ENCODE assay signal across 10 cellular contexts in the genomic region with DNA sequence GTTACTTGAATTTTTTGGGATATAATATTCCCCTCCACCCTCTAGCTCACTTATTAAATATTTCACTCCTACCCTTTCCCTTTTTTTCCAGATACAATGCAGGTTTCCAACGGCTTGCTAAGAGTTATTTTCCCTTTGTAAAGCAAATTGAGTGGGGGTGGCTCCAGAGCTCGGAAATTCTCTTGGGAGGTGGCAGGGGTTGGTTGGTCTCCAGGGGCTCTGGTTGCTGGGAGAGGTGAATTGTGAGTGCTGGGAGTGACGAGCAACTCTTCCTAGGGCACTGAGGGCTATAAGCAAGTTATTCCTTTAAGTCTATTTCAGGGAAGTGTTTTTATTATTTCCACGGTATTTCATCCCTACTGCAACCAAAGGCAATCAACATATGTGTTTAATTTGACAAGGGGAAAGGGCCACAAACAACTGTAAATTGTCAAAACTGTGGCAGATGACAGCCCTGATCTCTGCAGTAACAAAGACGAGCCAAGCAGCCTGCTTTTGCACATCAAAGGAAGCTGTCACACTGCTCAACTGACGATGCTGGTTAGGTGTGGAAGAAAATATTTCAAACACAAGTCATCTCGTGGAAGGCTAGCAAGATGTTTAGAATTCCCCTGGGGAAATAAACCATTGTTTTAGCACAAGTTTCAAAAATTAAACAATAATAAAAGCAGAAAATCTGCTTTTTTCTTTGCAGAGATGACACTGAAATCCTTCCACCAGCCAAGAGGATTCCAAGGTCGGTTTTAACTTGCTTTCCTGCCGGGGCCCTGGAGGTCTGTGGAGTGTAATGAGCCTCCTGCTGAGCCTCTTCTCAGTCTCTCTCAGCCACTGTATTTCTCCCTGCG. TPM values are rescaled to one million over a fixed set of nuclear protein-coding genes. Genes with fewer than 3 reads are reported as not detected.
A peak's percentile ranks its signal among the peaks of the same experiment; 100 is the strongest.
DNase-seq lines count a peak whose midpoint lies in the region; ATAC-seq, FAIRE-seq and TF ChIP-seq lines count a peak whose summit lies in the region.
"Had no signal": no experiment of that assay in that cellular context is flagged by ENCODE, and none has a peak within 500 bp of the region (broad histone marks: within the 10 kb centered on the region; RNA-seq: fewer than 3 reads in every experiment).

No MANE protein-coding gene starts in this region.

- peak overlapping the region; percentile 36 for H3K4me2 ChIP-seq in A549

- CTCF ChIA-PET in A549 (lab: Yijun Ruan, JAX) (interaction anchor here (1.1 to 1.4 kb wide), 2 partner anchors 12 to 37 kb away, joined by 3 to 4 read pairs; no protein-coding TSS in a partner anchor), HEK293T (lab: Yijun Ruan, JAX) (no interaction called here), Calu3 (lab: Charles Lee) (no interaction called here)

- POLR2A ChIA-PET in A549 (lab: Yijun Ruan, JAX), result interaction anchor here (0.6 kb wide), 1 partner anchor 35 kb away, joined by 3 read pairs; the partner anchor contains the start of gene ASXL2
- POLR2A ChIA-PET in HEK293T (lab: Yijun Ruan, JAX), result no interaction called here

- no peaks in the 10 kb centered on the region for H3K27me3 ChIP-seq in iPS-15b (ENCODE audit: control insufficient read depth, insufficient read depth, low read length)

- BruUV-seq in Calu3 (replicated peaks; lab: Mats Ljungman, UMichigan), result no TSS peak

- 20% methylated on average over 10 of the region's 10 CpGs for WGBS in A549 (ENCODE audit: missing lambda C conversion rate)

- TF ChIP-seq POLR2A in A549 (IDR thresholded peaks at IDR 0.05; ENCODE audit: low read length), result no peak

- no peaks in the 10 kb centered on the region for H3K36me3 ChIP-seq in iPS-15b (ENCODE audit: control insufficient read depth, insufficient read depth, low read length)

- DNase-seq in A549 (ENCODE audit: low read depth in 1 of 2, low spot score in 1 of 2) (no peak), HEK293T (ENCODE audit: extremely low spot score) (no peak), sciatic nerve (ENCODE audit: low spot score) (no peak), Calu3 (no peak), globus pallidus (ENCODE audit: low spot score) (no peak)
- DNase-seq: central memory CD4-positive, alpha-beta T cell; Karpas-422 had no signal

- H3K4me1 Mint-ChIP-seq in Calu3 (ENCODE audit: low read depth, unreplicated experiment), result no peaks in the 10 kb centered on the region

- H3K4me1 ChIP-seq in A549 (peaks cover 15% of the 10 kb centered on the region; the same call in 2 of the 3 replicates), iPS-15b (ENCODE audit: control insufficient read depth, insufficient read depth, low read length) (no peaks in the 10 kb centered on the region)

- no peak overlapping the region for H3K9ac ChIP-seq in iPS-15b (ENCODE audit: low read depth, low read length)

- no peaks in the 10 kb centered on the region for H3K9me3 ChIP-seq in A549
- H3K9me3 ChIP-seq in iPS-15b (ENCODE audit: control insufficient read depth, insufficient read depth, low read length), result no peaks in the 10 kb centered on the region

- H3K4me3 ChIP-seq in A549 (no peak overlapping the region), iPS-15b (ENCODE audit: low read depth, low read length) (peak overlapping the region; percentile 10)

- no peaks in the 10 kb centered on the region for H3K27me3 Mint-ChIP-seq in Calu3 (ENCODE audit: unreplicated experiment)

- no peak for FAIRE-seq in A549 (lab: Jason Lieb, UNC)

- no peak for TF ChIP-seq CTCF in A549 (IDR thresholded peaks at IDR 0.05)
- no peak for TF ChIP-seq CTCF in Calu3 (IDR thresholded peaks at IDR 0.05; ENCODE audit: unreplicated experiment)

- no peak for TF ChIP-seq RAD21 in A549 (conservative IDR thresholded peaks at IDR 0.05 in 1 of 2, IDR thresholded peaks at IDR 0.05 in 1 of 2)

- H3K36me3 Mint-ChIP-seq in Calu3 (ENCODE audit: insufficient read depth, unreplicated experiment), result no peaks in the 10 kb centered on the region

- no peak overlapping the region for H3K27ac Mint-ChIP-seq in Calu3 (ENCODE audit: unreplicated experiment)

- TF ChIP-seq EP300 in A549 (IDR thresholded peaks at IDR 0.05), result no peak

- H3K9me3 Mint-ChIP-seq in Calu3 (ENCODE audit: low read depth, unreplicated experiment), result no peaks in the 10 kb centered on the region

- no peak overlapping the region for H3K4me3 Mint-ChIP-seq in Calu3 (ENCODE audit: low read depth, unreplicated experiment)

- intact Hi-C loops in sciatic nerve (cut with DNase I), result no loop called here
- intact Hi-C loops in Calu3 (cut with micrococcal nuclease; ENCODE audit: unreplicated experiment), result no loop called here

- ATAC-seq in A549 (peak; percentile 79 to 83), SK-N-SH treated with all-trans-retinoic acid at 6 μM for 48 hours (peak; percentile 86), sciatic nerve (no peak), GM21737 (IDR thresholded peaks at IDR 0.05; ENCODE audit: unreplicated experiment) (no peak)

- H3K27ac ChIP-seq in A549, result 0 out of 6 replicates have a peak overlapping the region, but pooled peaks of 1 of the 2 experiments have one; percentile 13

TF ChIP-seq in A549, 52 proteins besides CTCF, POLR2A, EP300 and RAD21:
- TF ChIP-seq FOSB (CRISPR knock-in tag; IDR thresholded peaks at IDR 0.05) (no peak), CBX2 (IDR thresholded peaks at IDR 0.05; ENCODE audit: borderline replicate concordance, low read depth) (no peak)

TF ChIP-seq in HEK293T, 16 proteins besides CTCF, POLR2A, EP300 and RAD21:
- TF ChIP-seq TARDBP (IDR thresholded peaks at IDR 0.05) (no peak), PKNOX1 (IDR thresholded peaks at IDR 0.05) (0 out of 2 replicates have a peak, but pooled peaks have one; percentile 9), FOXM1 (IDR thresholded peaks at IDR 0.05; ENCODE audit: borderline replicate concordance) (no peak), L3MBTL2 (conservative IDR thresholded peaks at IDR 0.05) (no peak), FOXA1 (IDR thresholded peaks at IDR 0.05) (no peak)

TF ChIP-seq in SK-N-SH treated with all-trans-retinoic acid at 6 μM for 48 hours, 23 proteins besides CTCF, POLR2A, EP300 and RAD21 (continues in another document):
- TF ChIP-seq CSDC2 (CRISPR knock-in tag; IDR thresholded peaks at IDR 0.05) (no peak), TOX (CRISPR knock-in tag; IDR thresholded peaks at IDR 0.05; ENCODE audit: borderline replicate concordance) (no peak), ARNTL (CRISPR knock-in tag; IDR thresholded peaks at IDR 0.05; ENCODE audit: borderline replicate concordance, low read depth) (no peak), ZC3H10 (CRISPR knock-in tag; IDR thresholded peaks at IDR 0.05) (no peak), ZFP30 (CRISPR knock-in tag; IDR thresholded peaks at IDR 0.05) (no peak), CSRNP3 (CRISPR knock-in tag; IDR thresholded peaks at IDR 0.05) (no peak), RARB (CRISPR knock-in tag; IDR thresholded peaks at IDR 0.05) (no peak), CREB5 (CRISPR knock-in tag; IDR thresholded peaks at IDR 0.05; ENCODE audit: low read depth) (no peak), ZNF565 (CRISPR knock-in tag; conservative IDR thresholded peaks at IDR 0.05; ENCODE audit: low read depth) (no peak), BACH2 (CRISPR knock-in tag; IDR thresholded peaks at IDR 0.05; ENCODE audit: borderline replicate concordance) (no peak)
- TF ChIP-seq, protein P1, sequence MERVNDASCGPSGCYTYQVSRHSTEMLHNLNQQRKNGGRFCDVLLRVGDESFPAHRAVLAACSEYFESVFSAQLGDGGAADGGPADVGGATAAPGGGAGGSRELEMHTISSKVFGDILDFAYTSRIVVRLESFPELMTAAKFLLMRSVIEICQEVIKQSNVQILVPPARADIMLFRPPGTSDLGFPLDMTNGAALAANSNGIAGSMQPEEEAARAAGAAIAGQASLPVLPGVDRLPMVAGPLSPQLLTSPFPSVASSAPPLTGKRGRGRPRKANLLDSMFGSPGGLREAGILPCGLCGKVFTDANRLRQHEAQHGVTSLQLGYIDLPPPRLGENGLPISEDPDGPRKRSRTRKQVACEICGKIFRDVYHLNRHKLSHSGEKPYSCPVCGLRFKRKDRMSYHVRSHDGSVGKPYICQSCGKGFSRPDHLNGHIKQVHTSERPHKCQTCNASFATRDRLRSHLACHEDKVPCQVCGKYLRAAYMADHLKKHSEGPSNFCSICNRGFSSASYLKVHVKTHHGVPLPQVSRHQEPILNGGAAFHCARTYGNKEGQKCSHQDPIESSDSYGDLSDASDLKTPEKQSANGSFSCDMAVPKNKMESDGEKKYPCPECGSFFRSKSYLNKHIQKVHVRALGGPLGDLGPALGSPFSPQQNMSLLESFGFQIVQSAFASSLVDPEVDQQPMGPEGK (CRISPR knock-in tag; IDR thresholded peaks at IDR 0.05; ENCODE audit: borderline replicate concordance), result no peak

RNA-seq across cellular contexts. Expression of gene ASXL2, which starts 34.8 kb away (rescaled TPM):
- 26.4 and 26.6 TPM in 2 replicates for polyA plus RNA-seq in A549 (2011; rRNA removed)
- 3.8 and 5.1 TPM in 2 replicates for polyA plus RNA-seq in A549 (2012; cell fraction: cytosol; rRNA removed)
- 4.7 and 6.3 TPM in 2 replicates for polyA plus RNA-seq in A549 (2012; cell fraction: nucleus; rRNA removed)
- 9.9 to 10.5 TPM (median 10.3 TPM) in 3 replicates for polyA plus RNA-seq in A549 (2017; fragmentation: RNase III; extraction: RNeasy Plus Mini Kit Qiagen cat#74134 plus additional on column Dnase treatment)
- 29.6 and 35.0 TPM in 2 replicates for polyA minus RNA-seq in A549 (2011; rRNA and poly(A)+ RNA removed)
- 41.2 TPM for total RNA-seq in sciatic nerve
- 42.4 and 42.8 TPM in 2 replicates for total RNA-seq in Calu3 (2022)

Comparison
In these comparisons a context has a peak if more than half of its experiments do, and no peak if none do; other contexts are left out.
1. ATAC-seq: peak in A549 (2 of 2) and SK-N-SH treated with all-trans-retinoic acid at 6 μM for 48 hours (single experiment); none in sciatic nerve (single experiment) and GM21737 (single experiment).